1 cellular context compared by ENCODE assay signal in the genomic region with DNA sequence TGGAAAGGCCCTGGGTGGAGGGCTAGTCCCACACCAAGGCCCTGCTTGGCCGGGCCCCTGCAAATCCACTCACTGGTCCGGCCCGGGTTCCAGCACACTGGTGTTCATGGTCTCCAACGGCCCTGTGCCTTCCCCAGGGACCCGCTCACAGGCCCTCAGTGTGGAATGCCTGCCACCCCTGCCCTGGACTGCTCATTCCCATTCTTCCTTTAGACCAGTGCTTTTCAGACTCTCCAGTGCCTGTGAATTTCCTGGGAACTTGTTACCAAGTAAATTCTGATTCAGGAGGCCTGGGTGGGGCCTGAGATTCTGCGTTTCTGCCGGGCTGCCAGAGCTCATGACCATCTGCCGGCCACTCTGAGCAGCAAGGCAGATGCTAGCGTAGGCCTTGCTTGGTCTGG.
TF ChIP-seq lines count a peak whose summit lies in the region.

No MANE protein-coding gene starts in this region.

TF ChIP-seq in H1, 55 proteins besides CTCF, POLR2A, EP300 and RAD21:
- TF ChIP-seq POU5F1 (IDR thresholded peaks at IDR 0.05; ENCODE audit: low read depth, low read length) (no peak), ASH2L (IDR thresholded peaks at IDR 0.05; ENCODE audit: low read length) (no peak)
